Comparison of ENCODE assay signal across 24 cellular contexts in genomic region chr15:53038542-53038941, GRCh38.
"Had no signal": no experiment of that assay in that cellular context is flagged by ENCODE, and none has a peak within 500 bp of the region (broad histone marks: within the 10 kb centered on the region; RNA-seq: fewer than 3 reads in every experiment).

No MANE protein-coding gene starts in this region.

- H3K27me3 Mint-ChIP-seq: dendritic cell treated with granulocyte-macrophage colony-stimulating factor and Interleukin-4, amounts not matched to agents 40 ng/mL and 50 ng/mL, for 4 days; stimulated activated naive CD8-positive, alpha-beta T cell treated with anti-CD3 and anti-CD28 coated beads, Interleukin-15, Interleukin-2, amounts not matched to agents 100 ng/mL and 50 ng/mL, for 24 hours had no signal

- H3K9me3 Mint-ChIP-seq: stimulated activated memory B cell treated with anti-CD40 and anti-IgM and Interleukin-4, amounts not matched to agents 10 μg/mL and 1 μg/mL and 100 μg/mL, for 72 hours; stimulated activated naive CD8-positive, alpha-beta T cell treated with anti-CD3 and anti-CD28 coated beads, Interleukin-15, Interleukin-2, amounts not matched to agents 100 ng/mL and 50 ng/mL, for 24 hours had no signal

- H3K4me3 Mint-ChIP-seq: dendritic cell treated with granulocyte-macrophage colony-stimulating factor and Interleukin-4, amounts not matched to agents 40 ng/mL and 50 ng/mL, for 4 days; endodermal cell; stimulated activated memory B cell treated with anti-CD40 and anti-IgM and Interleukin-4, amounts not matched to agents 10 μg/mL and 1 μg/mL and 100 μg/mL, for 72 hours; stimulated activated naive CD8-positive, alpha-beta T cell treated with anti-CD3 and anti-CD28 coated beads, Interleukin-15, Interleukin-2, amounts not matched to agents 100 ng/mL and 50 ng/mL, for 24 hours had no signal

- H3K4me1 ChIP-seq: foreskin keratinocyte, left ventricle myocardium inferior, right atrium auricular region, tibial artery, upper lobe of left lung, uterus had no signal

- H3K27me3 ChIP-seq: foreskin keratinocyte, hepatocyte, ovary, right atrium auricular region, tibial artery, upper lobe of left lung, uterus had no signal

- H3K4me3 ChIP-seq: hepatocyte, left ventricle myocardium inferior, lung, ovary, right atrium auricular region, tibial artery, upper lobe of left lung, uterus had no signal

- H3K36me3 Mint-ChIP-seq: naive thymus-derived CD4-positive, alpha-beta T cell; stimulated activated memory B cell treated with anti-CD40 and anti-IgM and Interleukin-4, amounts not matched to agents 10 μg/mL and 1 μg/mL and 100 μg/mL, for 72 hours had no signal

- ATAC-seq: foreskin keratinocyte; left cardiac atrium; naive thymus-derived CD4-positive, alpha-beta T cell; stimulated activated memory B cell treated with anti-CD40 and anti-IgM and Interleukin-4, amounts not matched to agents 10 μg/mL and 1 μg/mL and 100 μg/mL, for 72 hours had no signal

- H3K79me2 ChIP-seq: hepatocyte had no signal

- DNase-seq: effector CD4-positive, alpha-beta T cell; endodermal cell; erythroblast; foreskin keratinocyte; head of caudate nucleus; kidney; left cardiac atrium; left ventricle myocardium inferior; naive thymus-derived CD4-positive, alpha-beta T cell; nucleus accumbens; ovary; small intestine; stimulated activated CD4-positive, alpha-beta T cell treated with anti-CD3 and anti-CD28 coated beads, Interleukin-12 subunit alpha, Interleukin-12 subunit beta, amount 100 ng/mL, for 4 hours; tibial artery; uterus had no signal

- H3K9me3 ChIP-seq: ovary, tibial artery, uterus had no signal

- H2AFZ ChIP-seq: hepatocyte had no signal

- FAIRE-seq: colon, endothelial cell of umbilical vein, kidney, small intestine had no signal

- H3K27ac ChIP-seq: foreskin keratinocyte, hepatocyte, left ventricle myocardium inferior, ovary, right atrium auricular region, tibial artery, upper lobe of left lung, uterus had no signal

- H3K4me2 ChIP-seq: hepatocyte had no signal

- H3K4me1 Mint-ChIP-seq: naive thymus-derived CD4-positive, alpha-beta T cell; stimulated activated memory B cell treated with anti-CD40 and anti-IgM and Interleukin-4, amounts not matched to agents 10 μg/mL and 1 μg/mL and 100 μg/mL, for 72 hours had no signal

- H3K27ac Mint-ChIP-seq: dendritic cell treated with granulocyte-macrophage colony-stimulating factor and Interleukin-4, amounts not matched to agents 40 ng/mL and 50 ng/mL, for 4 days; endodermal cell; naive thymus-derived CD4-positive, alpha-beta T cell; stimulated activated memory B cell treated with anti-CD40 and anti-IgM and Interleukin-4, amounts not matched to agents 10 μg/mL and 1 μg/mL and 100 μg/mL, for 72 hours; stimulated activated naive CD8-positive, alpha-beta T cell treated with anti-CD3 and anti-CD28 coated beads, Interleukin-15, Interleukin-2, amounts not matched to agents 100 ng/mL and 50 ng/mL, for 24 hours had no signal

- H3K36me3 ChIP-seq: left ventricle myocardium inferior, ovary, right atrium auricular region, tibial artery, upper lobe of left lung, uterus had no signal
